In the genomic region with DNA sequence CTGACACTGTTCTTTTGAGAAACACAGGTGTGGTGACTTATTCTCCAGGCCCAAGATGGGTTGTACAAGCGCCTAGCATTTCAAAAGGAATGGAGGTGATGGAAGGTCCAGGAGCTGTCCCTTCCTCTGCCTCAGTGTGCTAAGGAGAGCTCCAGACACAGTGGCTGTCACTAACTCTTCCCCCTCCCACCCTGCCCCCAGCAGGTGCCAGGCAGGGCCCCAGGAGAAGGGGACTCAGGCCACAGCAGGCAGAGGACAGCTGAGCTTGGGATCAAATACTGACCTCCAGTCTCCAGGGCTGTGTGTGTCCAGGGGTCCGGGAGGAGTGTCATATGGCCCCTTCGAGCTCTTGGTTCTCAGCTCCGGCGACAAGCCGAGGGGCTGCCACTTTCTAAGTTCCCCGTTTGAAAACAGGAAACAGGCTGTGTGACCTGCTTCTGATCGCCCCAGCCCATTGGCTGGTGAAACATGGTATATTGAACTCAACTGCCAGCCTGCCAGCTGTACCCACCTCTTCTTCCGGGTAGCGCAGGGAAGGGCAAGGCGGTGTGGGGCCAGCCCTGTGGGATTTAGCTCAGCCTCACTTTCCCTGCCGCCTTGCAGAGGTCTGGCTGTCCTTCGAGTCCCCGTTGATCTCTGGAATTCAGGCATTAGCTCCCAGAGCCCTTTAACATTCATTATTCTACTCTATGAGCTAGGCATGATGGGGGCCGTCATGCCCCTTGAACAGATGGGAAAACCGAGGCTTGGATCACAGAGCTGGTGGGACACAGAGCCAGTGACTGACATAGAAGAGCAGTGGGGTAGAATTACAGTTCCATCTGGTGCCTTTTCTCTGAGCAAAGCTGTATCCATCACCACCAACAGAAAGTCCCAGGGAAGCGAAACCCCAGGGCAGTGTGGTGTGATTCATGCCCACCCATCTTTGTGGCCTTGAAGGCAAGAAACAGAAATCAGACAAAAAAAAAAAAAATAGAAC, we compare ENCODE assay signal across 9 cellular contexts. TPM values are rescaled to one million over a fixed set of nuclear protein-coding genes. Genes with fewer than 3 reads are reported as not detected.
DNase-seq lines count a peak whose midpoint lies in the region; ATAC-seq and TF ChIP-seq lines count a peak whose summit lies in the region.
"Had no signal": no experiment of that assay in that cellular context is flagged by ENCODE, and none has a peak within 500 bp of the region (broad histone marks: within the 10 kb centered on the region; RNA-seq: fewer than 3 reads in every experiment).

A gene with protein sequence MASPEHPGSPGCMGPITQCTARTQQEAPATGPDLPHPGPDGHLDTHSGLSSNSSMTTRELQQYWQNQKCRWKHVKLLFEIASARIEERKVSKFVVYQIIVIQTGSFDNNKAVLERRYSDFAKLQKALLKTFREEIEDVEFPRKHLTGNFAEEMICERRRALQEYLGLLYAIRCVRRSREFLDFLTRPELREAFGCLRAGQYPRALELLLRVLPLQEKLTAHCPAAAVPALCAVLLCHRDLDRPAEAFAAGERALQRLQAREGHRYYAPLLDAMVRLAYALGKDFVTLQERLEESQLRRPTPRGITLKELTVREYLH (minus strand): TSS at position 406 of the 979 bp plus-strand sequence. CDS start 3,786 bp downstream, outside the sequence.

- peaks cover 31% of the 10 kb centered on the region for H3K36me3 ChIP-seq in CD4-positive, CD25-positive, alpha-beta regulatory T cell (ENCODE audit: control insufficient read depth, insufficient read depth, low read length)
- no peaks in the 10 kb centered on the region for H3K36me3 ChIP-seq in Karpas-422 (ENCODE audit: insufficient read depth, low read length)
- H3K36me3 ChIP-seq in left lung: peaks cover 0 to 10% of the 10 kb centered on the region in 2 donors
- H3K36me3 ChIP-seq in transverse colon: no peaks in the 10 kb centered on the region

- no peaks in the 10 kb centered on the region for H4K20me1 ChIP-seq in Karpas-422 (ENCODE audit: insufficient read depth, low read depth, low read length)

- no peak for TF ChIP-seq EP300 in transverse colon (IDR thresholded peaks at IDR 0.05; ENCODE audit: low read depth)

- peak within 1 kb of the TSS; percentile 95 for H2AFZ ChIP-seq in Karpas-422 (ENCODE audit: low read length)

- H3K4me1 Mint-ChIP-seq in CD4-positive, CD25-positive, alpha-beta regulatory T cell: peaks cover 37 to 93% (median 79%) of the 10 kb centered on the region in 4 donors

- in situ Hi-C loops in transverse colon (cut with MboI; ENCODE audit: low pct_ligation_motif_present in 1 of 4, low pct_unique_long_range_greater_than_20kb in 1 of 4, low sequenced_read_pairs in 3 of 4): no loop called here

- peak within 1 kb of the TSS; percentile 88 to 98 (median 98) for H3K27ac Mint-ChIP-seq in CD4-positive, CD25-positive, alpha-beta regulatory T cell

- H3K9me3 ChIP-seq in CD4-positive, CD25-positive, alpha-beta regulatory T cell (ENCODE audit: control insufficient read depth in 2 of 2, low read length in 2 of 2): no peaks in the 10 kb centered on the region
- no peaks in the 10 kb centered on the region for H3K9me3 ChIP-seq in Karpas-422 (ENCODE audit: low read length)
- H3K9me3 ChIP-seq in left lung: no peaks in the 10 kb centered on the region
- no peaks in the 10 kb centered on the region for H3K9me3 ChIP-seq in transverse colon

- H3K27me3 Mint-ChIP-seq in CD4-positive, CD25-positive, alpha-beta regulatory T cell: no peaks in the 10 kb centered on the region

- ATAC-seq in CD4-positive, CD25-positive, alpha-beta regulatory T cell (ENCODE audit: low read depth in 2 of 2): peak; percentile 88 to 90
- ATAC-seq in GM21360 (IDR thresholded peaks at IDR 0.05; ENCODE audit: unreplicated experiment): peak; percentile 33
- ATAC-seq in left lung: peak; percentile 45

- WGBS in transverse colon (ENCODE audit: low coverage in 1 of 2), 2 donors: 72 to 80% methylated on average over 3 to 17 of the region's 17 CpGs

- no peaks in the 10 kb centered on the region for H3K9me2 ChIP-seq in Karpas-422 (replicated peaks; ENCODE audit: insufficient read depth, low read length)

- peak within 1 kb of the TSS; percentile 93 to 97 (median 97) for H3K4me3 Mint-ChIP-seq in CD4-positive, CD25-positive, alpha-beta regulatory T cell

- peaks cover 38% of the 10 kb centered on the region for H3K36me3 Mint-ChIP-seq in CD4-positive, CD25-positive, alpha-beta regulatory T cell

- no peak for TF ChIP-seq POLR2A in transverse colon (IDR thresholded peaks at IDR 0.05)

- TF ChIP-seq CTCF in left lung (IDR thresholded peaks at IDR 0.05) (no peak), transverse colon (IDR thresholded peaks at IDR 0.05) (no peak)

- peaks cover 0 to 3% (median 0%) of the 10 kb centered on the region in 7 donors for H3K9me3 Mint-ChIP-seq in CD4-positive, CD25-positive, alpha-beta regulatory T cell

- H3K27me3 ChIP-seq in CD4-positive, CD25-positive, alpha-beta regulatory T cell (ENCODE audit: control insufficient read depth, insufficient read depth, low read length): no peaks in the 10 kb centered on the region
- H3K27me3 ChIP-seq in Karpas-422 (ENCODE audit: low read length) (no peaks in the 10 kb centered on the region), left lung (no peaks in the 10 kb centered on the region), transverse colon (no peaks in the 10 kb centered on the region)

- peak within 1 kb of the TSS; percentile 75 for H3K9ac ChIP-seq in Karpas-422 (ENCODE audit: low read length)

- H3K79me2 ChIP-seq in Karpas-422 (ENCODE audit: low read length): peaks cover 4% of the 10 kb centered on the region; the same call in 1 of the 2 replicates

- peaks cover 87% of the 10 kb centered on the region for H3K4me1 ChIP-seq in CD4-positive, CD25-positive, alpha-beta regulatory T cell (ENCODE audit: control insufficient read depth, insufficient read depth, low read length, poor library complexity, severe bottlenecking)
- H3K4me1 ChIP-seq in Karpas-422 (ENCODE audit: low read length) (peaks cover 13% of the 10 kb centered on the region), left lung (peaks cover 0 to 89% of the 10 kb centered on the region in 2 donors), transverse colon (peaks cover 0 to 9% (median 0%) of the 10 kb centered on the region in 4 donors)

- intact Hi-C loops in left lung (cut with DNase I) (no loop called here), transverse colon (cut with DNase I; ENCODE audit: low total_unique reads) (no loop called here)

- peak within 1 kb of the TSS; percentile 81 for H3K4me2 ChIP-seq in Karpas-422 (ENCODE audit: low read depth, low read length, poor library complexity, severe bottlenecking)

- peak within 1 kb of the TSS; percentile 91 for H3K27ac ChIP-seq in CD4-positive, CD25-positive, alpha-beta regulatory T cell (ENCODE audit: insufficient read depth, low read length, poor library complexity, severe bottlenecking)
- H3K27ac ChIP-seq in Karpas-422 (ENCODE audit: low read length) (no peak within 1 kb of the TSS), left lung (peak within 1 kb of the TSS; percentile 48 to 81), transverse colon (peak within 1 kb of the TSS; percentile 14 to 66 (median 62))
- H3K27ac ChIP-seq: C4-2B had no signal

- peak within 1 kb of the TSS; percentile 98 for H3K4me3 ChIP-seq in CD4-positive, CD25-positive, alpha-beta regulatory T cell (ENCODE audit: low read depth, low read length)
- H3K4me3 ChIP-seq in Karpas-422 (ENCODE audit: low read length) (peak within 1 kb of the TSS; percentile 74), left lung (peak within 1 kb of the TSS; percentile 13 to 61), transverse colon (peak within 1 kb of the TSS in 3 of 4 donors; percentile 11 to 41 (median 12))

- peak; percentile 65 to 92 (median 80) for DNase-seq in CD4-positive, CD25-positive, alpha-beta regulatory T cell
- peak; percentile 85 for DNase-seq in Karpas-422
- peak; percentile 59 for DNase-seq in activated CD8-positive, alpha-beta memory T cell treated with anti-CD3 and anti-CD28 coated beads, Interleukin-2, amount 50 U/mL, for 4 hours
- DNase-seq in left lung: peak; percentile 73 to 84
- peak; percentile 58 for DNase-seq in transverse colon
- DNase-seq in NCI-H2029 treated with DMSO at 0.1 percent for 48 hours (lab: John Stamatoyannopoulos, UW): no peak
- no peak for DNase-seq in NCI-H1417 treated with DMSO at 0.1 percent for 48 hours (lab: John Stamatoyannopoulos, UW)

RNA-seq across cellular contexts. Expression of the gene that starts here (rescaled TPM):
- 69.2 TPM for total RNA-seq in CD4-positive, CD25-positive, alpha-beta regulatory T cell
- 100 to 1,000 TPM; 122 to 173 (median 134) TPM for polyA plus RNA-seq in CD4-positive, CD25-positive, alpha-beta regulatory T cell
- total RNA-seq in Karpas-422 (2014; rRNA removed; shearing (Covaris generic); ENCODE audit: low replicate concordance): 10.2 and 15.4 TPM in 2 replicates
- 10 to 100 TPM in 1 of 2 donors, 1 to 10 TPM in 1; 6.4 to 17.6 TPM for total RNA-seq in left lung
- 1 to 10 TPM in 3 of 4 donors, under 1 TPM in 1; 0.20 to 4.3 (median 2.6) TPM for total RNA-seq in transverse colon

Comparison
In these comparisons a context has a peak if more than half of its experiments do, and no peak if none do; other contexts are left out.
1. ATAC-seq: peak in every context shown above with its lines; median percentile 89 in CD4-positive, CD25-positive, alpha-beta regulatory T cell; 45 in left lung; 33 in GM21360.
2. DNase-seq: peak in CD4-positive, CD25-positive, alpha-beta regulatory T cell (3 of 3), Karpas-422 (single experiment), activated CD8-positive, alpha-beta memory T cell treated with anti-CD3 and anti-CD28 coated beads, Interleukin-2, amount 50 U/mL, for 4 hours (single experiment), left lung (2 of 2) and transverse colon (single experiment); none in NCI-H2029 treated with DMSO at 0.1 percent for 48 hours (single experiment) and NCI-H1417 treated with DMSO at 0.1 percent for 48 hours (single experiment).
3. H3K4me3 ChIP-seq: peak in every context shown above with its lines; median percentile 98 in CD4-positive, CD25-positive, alpha-beta regulatory T cell; 74 in Karpas-422; 37 in left lung; 12 in transverse colon.